In genomic region chr5:33300209-33300742, GRCh38 we compare ENCODE assay signal across 8 cellular contexts.
DNase-seq lines count a peak whose midpoint lies in the region; ATAC-seq, FAIRE-seq and TF ChIP-seq lines count a peak whose summit lies in the region.

No MANE protein-coding gene starts in this region.

- H3K27me3 Mint-ChIP-seq in activated naive CD8-positive, alpha-beta T cell treated with anti-CD3 and anti-CD28 coated beads, Interleukin-2, amount 50 U/mL, for 24 hours: no peaks in the 10 kb centered on the region

- H3K9me3 ChIP-seq in A549 (no peaks in the 10 kb centered on the region), gastroesophageal sphincter (no peaks in the 10 kb centered on the region)

- H3K4me3 Mint-ChIP-seq in activated naive CD8-positive, alpha-beta T cell treated with anti-CD3 and anti-CD28 coated beads, Interleukin-2, amount 50 U/mL, for 24 hours: no peak overlapping the region

- H3K4me1 ChIP-seq in A549 (peaks cover 5% of the 10 kb centered on the region; the same call in 1 of the 3 replicates), gastroesophageal sphincter (peaks cover 0 to 13% (median 0%) of the 10 kb centered on the region in 3 donors)

- no peaks in the 10 kb centered on the region for H3K36me3 ChIP-seq in gastroesophageal sphincter

- CTCF ChIA-PET in A549 (lab: Yijun Ruan, JAX): interaction anchor here (0.7 to 6.0 kb wide), 35 partner anchors 10 to 802 kb away, joined by 3 to 54 read pairs (median 4); partner anchors contain the start of gene NPR3

- ATAC-seq in A549 (peak in 1 of 2 experiments; percentile 39; a peak in 3 of 6 replicates), GM19372 (IDR thresholded peaks at IDR 0.05; ENCODE audit: low read depth, unreplicated experiment) (peak; percentile 63), HG03280 (IDR thresholded peaks at IDR 0.05; ENCODE audit: unreplicated experiment) (peak; percentile 65), gastroesophageal sphincter (no peak)
- peak; percentile 73 for ATAC-seq in activated naive CD8-positive, alpha-beta T cell treated with anti-CD3 and anti-CD28 coated beads, Interleukin-2, amount 50 U/mL, for 24 hours

- no peak; a peak in 1 of 5 replicates for TF ChIP-seq RAD21 in A549 (conservative IDR thresholded peaks at IDR 0.05 in 1 of 2, IDR thresholded peaks at IDR 0.05 in 1 of 2)

- H3K4me2 ChIP-seq in A549: peak overlapping the region; percentile 50

- DNase-seq in A549 (ENCODE audit: low read depth in 1 of 2, low spot score in 1 of 2) (no peak), putamen (ENCODE audit: low spot score) (peak; percentile 20), RCC 7860 (ENCODE audit: low spot score) (no peak), iPS-NIHi11 (ENCODE audit: low spot score) (no peak)
- no peak for DNase-seq in activated naive CD8-positive, alpha-beta T cell treated with anti-CD3 and anti-CD28 coated beads, Interleukin-2, amount 50 U/mL, for 24 hours

- H3K9me3 Mint-ChIP-seq in activated naive CD8-positive, alpha-beta T cell treated with anti-CD3 and anti-CD28 coated beads, Interleukin-2, amount 50 U/mL, for 24 hours: peaks cover 5% of the 10 kb centered on the region

- no peaks in the 10 kb centered on the region for H3K36me3 Mint-ChIP-seq in activated naive CD8-positive, alpha-beta T cell treated with anti-CD3 and anti-CD28 coated beads, Interleukin-2, amount 50 U/mL, for 24 hours (ENCODE audit: low read depth)

- no peak for TF ChIP-seq POLR2A in A549 (IDR thresholded peaks at IDR 0.05; ENCODE audit: low read length)
- TF ChIP-seq POLR2A in gastroesophageal sphincter (IDR thresholded peaks at IDR 0.05): no peak

- no peaks in the 10 kb centered on the region for H3K27me3 ChIP-seq in gastroesophageal sphincter

- WGBS in A549 (ENCODE audit: missing lambda C conversion rate): 11% methylated on average over 3 of the region's 3 CpGs
- 11 to 31% methylated on average over 3 of the region's 3 CpGs for WGBS in gastroesophageal sphincter (ENCODE audit: low coverage in 1 of 2), 2 donors

- POLR2A ChIA-PET in A549 (lab: Yijun Ruan, JAX): interaction anchor here (1.3 kb wide), 1 partner anchor 26 kb away, joined by 3 read pairs; no protein-coding TSS in a partner anchor

- peak overlapping the region; percentile 62 for H3K27ac Mint-ChIP-seq in activated naive CD8-positive, alpha-beta T cell treated with anti-CD3 and anti-CD28 coated beads, Interleukin-2, amount 50 U/mL, for 24 hours

- H3K4me3 ChIP-seq in A549: no peak overlapping the region
- H3K4me3 ChIP-seq in gastroesophageal sphincter: no peak overlapping the region

- no peak for FAIRE-seq in A549 (lab: Jason Lieb, UNC)
- FAIRE-seq in RCC 7860 (lab: Jason Lieb, UNC): no peak

- H3K27ac ChIP-seq in A549 (peak overlapping the region; percentile 9 to 29; a peak in 2 of 6 replicates), gastroesophageal sphincter (peak overlapping the region in 1 of 4 donors; percentile 15)

- no peak for TF ChIP-seq CTCF in A549 (IDR thresholded peaks at IDR 0.05)
- TF ChIP-seq CTCF in gastroesophageal sphincter (IDR thresholded peaks at IDR 0.05): peak in 1 of 4 experiments; percentile 0

- H3K4me1 Mint-ChIP-seq in activated naive CD8-positive, alpha-beta T cell treated with anti-CD3 and anti-CD28 coated beads, Interleukin-2, amount 50 U/mL, for 24 hours: peaks cover 16% of the 10 kb centered on the region

- TF ChIP-seq EP300 in A549 (IDR thresholded peaks at IDR 0.05): no peak
- no peak for TF ChIP-seq EP300 in gastroesophageal sphincter (IDR thresholded peaks at IDR 0.05)

TF ChIP-seq in A549, 52 proteins besides CTCF, POLR2A, EP300 and RAD21:
- TF ChIP-seq TP53 (CRISPR knock-in tag; IDR thresholded peaks at IDR 0.05) (no peak), ZC3H11A (IDR thresholded peaks at IDR 0.05) (no peak), FOXS1 (CRISPR knock-in tag; IDR thresholded peaks at IDR 0.05) (no peak), RARB (CRISPR knock-in tag; IDR thresholded peaks at IDR 0.05) (no peak), E2F6 (IDR thresholded peaks at IDR 0.05; ENCODE audit: borderline replicate concordance, low read depth) (no peak), EHMT2 (IDR thresholded peaks at IDR 0.05; ENCODE audit: low read depth) (no peak), NPAS2 (CRISPR knock-in tag; IDR thresholded peaks at IDR 0.05; ENCODE audit: borderline replicate concordance) (no peak), HES2 (IDR thresholded peaks at IDR 0.05) (no peak), JUNB (IDR thresholded peaks at IDR 0.05) (no peak), SMC3 (IDR thresholded peaks at IDR 0.05) (no peak), PBX3 (IDR thresholded peaks at IDR 0.05) (no peak), USF2 (IDR thresholded peaks at IDR 0.05) (no peak)
TF ChIP-seq in A549: peak in this region for 0.
